14 cellular contexts compared by ENCODE assay signal in the genomic region with DNA sequence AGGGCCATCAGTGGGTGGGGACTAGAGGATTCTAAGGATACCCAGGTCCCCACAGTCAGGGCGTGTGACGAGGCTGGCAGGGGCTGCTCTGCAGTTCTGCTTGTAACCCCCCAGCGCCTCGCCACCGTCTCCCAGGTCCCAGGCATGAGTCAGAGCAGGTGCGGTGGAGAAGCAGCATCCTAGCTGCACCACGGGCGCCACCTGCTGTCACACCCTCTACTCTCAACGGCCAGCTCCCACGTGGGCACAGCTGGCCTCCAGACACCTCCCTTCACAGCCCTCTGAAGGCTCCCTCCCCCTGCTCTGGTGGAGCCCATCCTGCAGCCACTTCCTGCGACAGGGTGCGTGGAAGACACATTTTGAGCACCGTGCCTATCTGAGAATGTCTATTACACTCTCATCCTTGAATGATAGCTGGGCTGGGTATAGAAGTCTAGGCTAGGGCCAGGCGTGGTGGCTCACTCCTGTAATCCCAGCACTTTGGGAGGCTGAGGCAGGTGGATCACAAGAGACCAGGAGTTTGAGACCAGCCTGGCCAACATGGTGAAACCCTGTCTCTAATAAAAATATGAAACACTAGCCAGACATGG. TPM values are rescaled to one million over a fixed set of nuclear protein-coding genes. Genes with fewer than 3 reads are reported as not detected.
DNase-seq lines count a peak whose midpoint lies in the region; ATAC-seq and TF ChIP-seq lines count a peak whose summit lies in the region.
"Had no signal": no experiment of that assay in that cellular context is flagged by ENCODE, and none has a peak within 500 bp of the region (broad histone marks: within the 10 kb centered on the region; RNA-seq: fewer than 3 reads in every experiment).

No MANE protein-coding gene starts in this region.

- in situ Hi-C loops in gastrocnemius medialis (cut with MboI; ENCODE audit: low sequenced_read_pairs in 4 of 4): no loop called here

- H3K9me3 ChIP-seq in WERI-Rb-1 (ENCODE audit: severe bottlenecking) (peaks cover 10% of the 10 kb centered on the region), mucosa of descending colon (no peaks in the 10 kb centered on the region), gastrocnemius medialis (no peaks in the 10 kb centered on the region)
- no peaks in the 10 kb centered on the region for H3K9me3 ChIP-seq in CD4-positive, alpha-beta memory T cell (ENCODE audit: control insufficient read depth in 1 of 2, low read length in 2 of 2)

- CTCF ChIA-PET in CD4-positive, alpha-beta memory T cell (lab: Charles Lee; ENCODE audit: partially characterized antibody): interaction anchor here (0.9 to 1.2 kb wide), 3 partner anchors 98 to 164 kb away, joined by 3 to 4 read pairs (median 3); no protein-coding TSS in a partner anchor

- ATAC-seq in mucosa of descending colon: peak; percentile 75
- ATAC-seq in gastrocnemius medialis: no peak

- no peaks in the 10 kb centered on the region for H3K27me3 ChIP-seq in WERI-Rb-1 (ENCODE audit: insufficient read depth, low read depth, severe bottlenecking)
- H3K27me3 ChIP-seq in gastrocnemius medialis: no peaks in the 10 kb centered on the region
- no peaks in the 10 kb centered on the region for H3K27me3 ChIP-seq in CD4-positive, alpha-beta memory T cell (ENCODE audit: insufficient read depth, low read length)
- H3K27me3 ChIP-seq: brain microvascular endothelial cell, SJCRH30 had no signal

- no peaks in the 10 kb centered on the region for H3K36me3 ChIP-seq in WERI-Rb-1
- H3K36me3 ChIP-seq in mucosa of descending colon (ENCODE audit: low read depth): no peaks in the 10 kb centered on the region
- H3K36me3 ChIP-seq in gastrocnemius medialis: no peaks in the 10 kb centered on the region
- H3K36me3 ChIP-seq in CD4-positive, alpha-beta memory T cell (ENCODE audit: insufficient read depth, low read length): no peaks in the 10 kb centered on the region
- H3K36me3 ChIP-seq: brain microvascular endothelial cell, SJCRH30 had no signal

- H3K4me1 ChIP-seq in mucosa of descending colon (ENCODE audit: low read depth) (no peaks in the 10 kb centered on the region), gastrocnemius medialis (no peaks in the 10 kb centered on the region)
- peaks cover 5% of the 10 kb centered on the region for H3K4me1 ChIP-seq in CD4-positive, alpha-beta memory T cell (ENCODE audit: insufficient read depth, low read length)

- peaks cover 0 to 7% (median under 1%) of the 10 kb centered on the region in 4 donors for H3K4me1 Mint-ChIP-seq in CD4-positive, alpha-beta memory T cell

- H3K9me3 Mint-ChIP-seq in CD4-positive, alpha-beta memory T cell: peaks cover 0 to 4% (median 0%) of the 10 kb centered on the region in 8 donors
- H3K9me3 Mint-ChIP-seq: activated B cell treated with CpG ODN at 0.5 μM for 24 hours; CD8-positive, alpha-beta memory T cell had no signal

- H3K36me3 Mint-ChIP-seq in CD4-positive, alpha-beta memory T cell: no peaks in the 10 kb centered on the region
- H3K36me3 Mint-ChIP-seq: CD8-positive, alpha-beta memory T cell had no signal

- DNase-seq in GM12864 (ENCODE audit: low read depth): no peak
- DNase-seq in HT1080 (ENCODE audit: low read depth): peak; percentile 46
- peak; percentile 86 for DNase-seq in WERI-Rb-1
- DNase-seq in mucosa of descending colon: peak in 2 of 3 donors; percentile 74 to 80
- no peak for DNase-seq in gastrocnemius medialis
- DNase-seq in CD4-positive, alpha-beta memory T cell: no peak
- DNase-seq in NCI-H2196 (lab: John Stamatoyannopoulos, UW; ENCODE audit: unreplicated experiment): no peak
- DNase-seq: activated B cell treated with CpG ODN at 0.5 μM for 24 hours; brain microvascular endothelial cell; CD8-positive, alpha-beta memory T cell; GM23248; hippocampal formation; NCI-H2107 had no signal

- POLR2A ChIA-PET in CD4-positive, alpha-beta memory T cell (lab: Charles Lee; ENCODE audit: partially characterized antibody): no interaction called here

- H3K27ac ChIP-seq in WERI-Rb-1 (no peak overlapping the region), gastrocnemius medialis (no peak overlapping the region)
- H3K27ac ChIP-seq in CD4-positive, alpha-beta memory T cell (ENCODE audit: low read depth, low read length): no peak overlapping the region
- H3K27ac ChIP-seq: brain microvascular endothelial cell, GM23248, SJCRH30 had no signal

- H3K4me3 Mint-ChIP-seq in CD4-positive, alpha-beta memory T cell: no peak overlapping the region
- H3K4me3 Mint-ChIP-seq: activated B cell treated with CpG ODN at 0.5 μM for 24 hours; CD8-positive, alpha-beta memory T cell had no signal

- no peak for TF ChIP-seq POLR2A in gastrocnemius medialis (IDR thresholded peaks at IDR 0.05)

- H3K4me3 ChIP-seq in GM12864 (ENCODE audit: low read depth, low read length) (no peak overlapping the region), WERI-Rb-1 (ENCODE audit: low read depth, low read length) (no peak overlapping the region), mucosa of descending colon (no peak overlapping the region), gastrocnemius medialis (no peak overlapping the region)
- H3K4me3 ChIP-seq in CD4-positive, alpha-beta memory T cell (ENCODE audit: low read length in 2 of 2): no peak overlapping the region
- H3K4me3 ChIP-seq: GM23248, SJCRH30 had no signal

- intact Hi-C loops in mucosa of descending colon (cut with DNase I, micrococcal nuclease) (no loop called here), gastrocnemius medialis (cut with DNase I; ENCODE audit: low total_unique reads) (no loop called here)
- intact Hi-C loops in CD4-positive, alpha-beta memory T cell (cut with micrococcal nuclease): no loop called here

- no peak overlapping the region for H3K27ac Mint-ChIP-seq in CD4-positive, alpha-beta memory T cell
- H3K27ac Mint-ChIP-seq: activated B cell treated with CpG ODN at 0.5 μM for 24 hours had no signal

- peak; percentile 12 for TF ChIP-seq CTCF in GM12864 (IDR thresholded peaks at IDR 0.05; ENCODE audit: low read depth, low read length, missing control alignments)
- TF ChIP-seq CTCF in WERI-Rb-1 (IDR thresholded peaks at IDR 0.05; ENCODE audit: low read depth, low read length): peak; percentile 96
- TF ChIP-seq CTCF in mucosa of descending colon (IDR thresholded peaks at IDR 0.05): no peak
- peak in 2 of 5 experiments; percentile 29 to 33 for TF ChIP-seq CTCF in gastrocnemius medialis (IDR thresholded peaks at IDR 0.05 in 4 of 5, conservative IDR thresholded peaks at IDR 0.05 in 1 of 5)

- peaks cover 4% of the 10 kb centered on the region in 2 donors for H3K27me3 Mint-ChIP-seq in CD4-positive, alpha-beta memory T cell

RNA-seq across cellular contexts. Expression of a gene that starts 6.9 kb away (rescaled TPM):
- total RNA-seq in HT1080 (2014; rRNA removed; shearing (Covaris generic)): 14.2 and 21.4 TPM in 2 replicates
- polyA plus RNA-seq in HT1080 (2015; cell fraction: cytosol; rRNA removed): 21.8 and 28.2 TPM in 2 replicates
- 13.9 and 17.2 TPM in 2 replicates for polyA plus RNA-seq in HT1080 (2015; cell fraction: nucleus; rRNA removed)
- 10 to 100 TPM; 26.9 to 46.7 (median 37.9) TPM for total RNA-seq in mucosa of descending colon
- 10 to 100 TPM; 11.0 to 25.5 (median 16.4) TPM for total RNA-seq in gastrocnemius medialis
- total RNA-seq in CD4-positive, alpha-beta memory T cell: 10 to 100 TPM; 17.4 to 18.0 TPM
- polyA plus RNA-seq in CD4-positive, alpha-beta memory T cell: 10 to 100 TPM; 10.5 to 20.2 TPM

RNA-seq across cellular contexts. Expression of a gene that starts 19.5 kb away (rescaled TPM):
- 0.47 and 0.48 TPM in 2 replicates for total RNA-seq in HT1080 (2014; rRNA removed; shearing (Covaris generic))
- 0.30 and 0.47 TPM in 2 replicates for polyA plus RNA-seq in HT1080 (2015; cell fraction: cytosol; rRNA removed)
- polyA plus RNA-seq in HT1080 (2015; cell fraction: nucleus; rRNA removed): 2.1 and 2.6 TPM in 2 replicates
- 1 to 10 TPM; 5.6 to 8.2 (median 5.7) TPM for total RNA-seq in mucosa of descending colon
- total RNA-seq in gastrocnemius medialis: 10 to 100 TPM in 3 of 4 donors, 1 to 10 TPM in 1; 8.0 to 17.9 (median 15.7) TPM
- total RNA-seq in CD4-positive, alpha-beta memory T cell: under 1 TPM; 0.29 to 0.80 TPM
- not detected for polyA plus RNA-seq in CD4-positive, alpha-beta memory T cell
- polyA plus RNA-seq: GM23248 had no signal

Comparison
In these comparisons a context has a peak if more than half of its experiments do, and no peak if none do; other contexts are left out.
1. DNase-seq: peak in HT1080 (single experiment), WERI-Rb-1 (single experiment) and mucosa of descending colon (2 of 3); none in GM12864 (single experiment), gastrocnemius medialis (0 of 2), CD4-positive, alpha-beta memory T cell (0 of 5) and NCI-H2196 (single experiment).